ENCODE assay signal across 19 cellular contexts in genomic region chr17:34769049-34769448, GRCh38.
DNase-seq lines count a peak whose midpoint lies in the region; ATAC-seq and TF ChIP-seq lines count a peak whose summit lies in the region.
"Had no signal": no experiment of that assay in that cellular context is flagged by ENCODE, and none has a peak within 500 bp of the region (broad histone marks: within the 10 kb centered on the region; RNA-seq: fewer than 3 reads in every experiment).

No MANE protein-coding gene starts in this region.

- peaks cover 13% of the 10 kb centered on the region for H3K27me3 ChIP-seq in RWPE2 (ENCODE audit: insufficient read depth, poor library complexity, severe bottlenecking)
- H3K27me3 ChIP-seq: BE2C had no signal

- no peak overlapping the region for H3K4me3 ChIP-seq in RWPE2 (ENCODE audit: severe bottlenecking)

- no peak overlapping the region for H3K27ac ChIP-seq in RWPE2 (ENCODE audit: poor library complexity, severe bottlenecking)
- H3K27ac ChIP-seq: HL-60 had no signal

- H3K9me3 ChIP-seq in RWPE2 (ENCODE audit: severe bottlenecking): no peaks in the 10 kb centered on the region
- H3K9me3 ChIP-seq: BE2C had no signal

- ATAC-seq in Right ventricle myocardium inferior (peak; percentile 54), left cardiac atrium (no peak), RWPE2 (ENCODE audit: low read depth) (no peak), left ventricle myocardium superior (peak; percentile 86), GM18867 (IDR thresholded peaks at IDR 0.05; ENCODE audit: unreplicated experiment) (no peak)
- ATAC-seq: HCT116 had no signal

- no peak for DNase-seq in Right ventricle myocardium inferior (ENCODE audit: missing footprints)
- DNase-seq in left cardiac atrium: no peak
- peak; percentile 11 for DNase-seq in DMS79 (lab: John Stamatoyannopoulos, UW)
- DNase-seq in RWPE2 (ENCODE audit: low spot score): peak; percentile 2
- no peak for DNase-seq in left ventricle myocardium superior
- no peak for DNase-seq in NCI-H128 (lab: John Stamatoyannopoulos, UW; ENCODE audit: unreplicated experiment)
- DNase-seq: BE2C; C1 segment of cervical spinal cord; CD4-positive, CD25-positive, alpha-beta regulatory T cell; CD8-positive, alpha-beta memory T cell; COR-L47; GF-D8; GOT3; H7; HFFc6; IMR-90 had no signal

- TF ChIP-seq CTCF in RWPE2 (IDR thresholded peaks at IDR 0.05; ENCODE audit: poor library complexity, severe bottlenecking): no peak

- H3K4me1 ChIP-seq in RWPE2 (ENCODE audit: insufficient read depth, poor library complexity, severe bottlenecking): no peaks in the 10 kb centered on the region
- H3K4me1 ChIP-seq: BE2C had no signal

- H3K36me3 ChIP-seq in RWPE2 (ENCODE audit: low read depth): no peaks in the 10 kb centered on the region
- H3K36me3 ChIP-seq: BE2C had no signal

- intact Hi-C loops in Right ventricle myocardium inferior (cut with DNase I): no loop called here
- intact Hi-C loops in left cardiac atrium (cut with DNase I): no loop called here
- intact Hi-C loops in left ventricle myocardium superior (cut with micrococcal nuclease): no loop called here

Comparison
In these comparisons a context has a peak if more than half of its experiments do, and no peak if none do; other contexts are left out.
1. ATAC-seq: peak in Right ventricle myocardium inferior (single experiment) and left ventricle myocardium superior (single experiment); none in left cardiac atrium (0 of 2), RWPE2 (single experiment) and GM18867 (single experiment).
2. DNase-seq: peak in DMS79 (single experiment) and RWPE2 (single experiment); none in Right ventricle myocardium inferior (single experiment), left cardiac atrium (single experiment), left ventricle myocardium superior (single experiment) and NCI-H128 (single experiment).